Comparison of ENCODE assay signal across 8 cellular contexts in the genomic region with DNA sequence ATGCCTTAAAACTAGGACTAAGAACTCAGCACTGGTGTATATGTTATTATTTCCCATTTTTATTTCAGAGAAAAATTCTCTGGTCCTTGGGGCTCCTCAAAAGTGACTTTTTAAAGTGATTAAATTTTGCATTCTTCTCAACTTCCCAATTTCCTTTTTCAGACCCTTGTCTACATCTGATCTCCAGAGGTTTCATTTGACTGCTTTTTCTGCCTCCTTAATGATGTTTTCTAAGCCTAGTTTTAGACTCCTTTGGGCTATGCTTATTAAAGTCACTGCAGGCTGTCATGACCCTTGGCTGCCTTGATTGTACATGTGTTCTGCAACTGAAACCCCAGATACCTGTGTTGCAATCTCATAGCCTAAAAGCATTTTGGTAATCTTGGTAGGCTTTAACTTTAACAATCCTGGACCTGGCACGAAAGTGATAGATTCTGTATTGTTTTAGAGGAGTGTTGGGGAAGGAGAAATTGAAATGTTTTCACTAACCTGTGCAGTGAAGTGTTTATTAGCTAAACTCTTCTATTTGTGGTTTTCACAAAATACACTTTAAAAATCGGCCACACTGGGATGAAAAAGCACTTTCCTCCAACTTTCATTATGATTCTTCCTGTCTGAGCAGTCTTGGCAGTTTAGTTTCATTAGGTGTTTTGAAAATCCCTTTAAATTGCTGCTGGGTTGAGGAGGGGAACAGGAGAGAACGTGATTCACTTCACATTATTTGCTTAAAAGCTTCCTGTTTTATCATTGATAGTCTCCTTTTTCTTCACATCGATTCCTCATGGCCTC. TPM values are rescaled to one million over a fixed set of nuclear protein-coding genes. Genes with fewer than 3 reads are reported as not detected.
DNase-seq lines count a peak whose midpoint lies in the region; ATAC-seq, FAIRE-seq and TF ChIP-seq lines count a peak whose summit lies in the region.

No MANE protein-coding gene starts in this region.

- H3K4me3 ChIP-seq in epithelial cell of esophagus (ENCODE audit: low read length) = no peak overlapping the region
- peak overlapping the region in 1 of 3 donors; percentile 18 for H3K4me3 ChIP-seq in skeletal muscle tissue (ENCODE audit: low read length in 3 of 3)
- no peak overlapping the region for H3K4me3 ChIP-seq in body of pancreas

- DNase-seq in GM12892 (ENCODE audit: insufficient read length) = no peak
- DNase-seq in OCI-M1 (lab: John Stamatoyannopoulos, UW) = peak; percentile 53
- DNase-seq in epithelial cell of esophagus (ENCODE audit: low read depth) = peak; percentile 27
- no peak for DNase-seq in body of pancreas

- intact Hi-C loops in body of pancreas (cut with DNase I) = no loop called here

- peak overlapping the region in 2 of 3 donors; percentile 40 to 55 for H3K9ac ChIP-seq in skeletal muscle tissue (ENCODE audit: low read depth in 1 of 3, low read length in 3 of 3)

- H3K27ac ChIP-seq in skeletal muscle tissue (ENCODE audit: low read depth, low read length) (peak overlapping the region; percentile 69), body of pancreas (peak overlapping the region in 2 of 4 donors; percentile 27 to 41)

- peak; percentile 75 for FAIRE-seq in GM12892 (lab: Jason Lieb, UNC)

- H3K9me3 ChIP-seq in skeletal muscle tissue (ENCODE audit: control insufficient read depth in 3 of 3, low read length in 3 of 3) (no peaks in the 10 kb centered on the region), body of pancreas (no peaks in the 10 kb centered on the region)

- 5 to 8% methylated on average over 4 of the region's 4 CpGs for WGBS in body of pancreas, 2 donors

- H3K36me3 ChIP-seq in skeletal muscle tissue (ENCODE audit: control insufficient read depth in 3 of 3, insufficient read depth in 3 of 3, low read length in 3 of 3) = no peaks in the 10 kb centered on the region
- no peaks in the 10 kb centered on the region for H3K36me3 ChIP-seq in body of pancreas (replicated peaks in 1 of 2; ENCODE audit: insufficient read depth in 1 of 2, low read depth in 2 of 2)

- H3K27me3 ChIP-seq in skeletal muscle tissue (ENCODE audit: control insufficient read depth in 3 of 3, insufficient read depth in 3 of 3, low read length in 3 of 3) = no peaks in the 10 kb centered on the region
- H3K27me3 ChIP-seq in body of pancreas = no peaks in the 10 kb centered on the region

- ATAC-seq in body of pancreas = no peak
- no peak for ATAC-seq in HG03432 (IDR thresholded peaks at IDR 0.05; ENCODE audit: unreplicated experiment)
- ATAC-seq in HG03571 (IDR thresholded peaks at IDR 0.05; ENCODE audit: unreplicated experiment) = no peak
- no peak for ATAC-seq in GM18907 (IDR thresholded peaks at IDR 0.05; ENCODE audit: unreplicated experiment)

- TF ChIP-seq CTCF in epithelial cell of esophagus (IDR thresholded peaks at IDR 0.05; ENCODE audit: insufficient read depth, low read depth, low read length, missing control alignments) (no peak), body of pancreas (IDR thresholded peaks at IDR 0.05) (no peak)

- H3K4me1 ChIP-seq in skeletal muscle tissue (ENCODE audit: control insufficient read depth in 3 of 3, insufficient read depth in 3 of 3, low read length in 3 of 3) (peaks cover 38 to 52% (median 40%) of the 10 kb centered on the region in 3 donors), body of pancreas (peaks cover 51% of the 10 kb centered on the region)

- TF ChIP-seq POLR2A in GM12892 (IDR thresholded peaks at IDR 0.05; ENCODE audit: low read depth, low read length) (no peak), body of pancreas (IDR thresholded peaks at IDR 0.05) (no peak)

RNA-seq across cellular contexts. Expression of a gene that starts 4.8 kb away (rescaled TPM):
- 10.7 TPM for polyA plus RNA-seq in GM12892 (2012; ENCODE audit: missing spikeins)
- 16.2 TPM for total RNA-seq in skeletal muscle tissue
- total RNA-seq in body of pancreas = 10 to 100 TPM; 21.3 to 23.4 TPM

RNA-seq across cellular contexts. Expression of a gene that starts 14.9 kb away (rescaled TPM):
- 0.72 TPM for polyA plus RNA-seq in GM12892 (2012; ENCODE audit: missing spikeins)
- total RNA-seq in skeletal muscle tissue (0.52 TPM), body of pancreas (under 1 TPM in 1 of 2 donors, not detected in 1; 0.26 TPM)

Comparison
In these comparisons a context has a peak if more than half of its experiments do, and no peak if none do; other contexts are left out.
1. DNase-seq: peak in OCI-M1 (single experiment) and epithelial cell of esophagus (single experiment); none in GM12892 (single experiment) and body of pancreas (0 of 4).